In the genomic region with DNA sequence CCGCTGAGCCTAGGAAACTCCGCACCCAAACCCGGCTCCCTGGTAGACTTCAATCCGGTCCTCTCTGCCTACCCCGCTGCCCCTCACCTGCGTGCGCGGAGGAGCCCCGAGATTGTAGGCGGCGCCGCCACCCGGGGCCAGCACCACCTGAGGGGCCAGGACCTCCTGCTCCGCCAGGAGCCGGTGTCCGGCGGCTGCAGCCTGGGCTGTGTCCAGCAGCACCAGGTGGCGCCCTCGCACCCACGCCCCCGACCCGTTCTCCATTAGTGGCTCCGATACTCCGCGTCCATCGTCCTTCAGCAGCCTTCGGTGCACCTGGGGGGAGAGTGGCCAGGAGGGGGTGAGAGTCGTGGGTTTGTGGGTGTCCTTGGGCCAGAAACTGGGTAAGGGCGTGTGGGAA, we compare ENCODE assay signal across 8 cellular contexts. TPM values are rescaled to one million over a fixed set of nuclear protein-coding genes. Genes with fewer than 3 reads are reported as not detected.
DNase-seq lines count a peak whose midpoint lies in the region; ATAC-seq and TF ChIP-seq lines count a peak whose summit lies in the region.

No MANE protein-coding gene starts in this region.

- TF ChIP-seq POLR2A in sigmoid colon (IDR thresholded peaks at IDR 0.05): no peak

- TF ChIP-seq CTCF in astrocyte of the spinal cord (IDR thresholded peaks at IDR 0.05; ENCODE audit: low read depth, low read length) (peak; percentile 42), sigmoid colon (IDR thresholded peaks at IDR 0.05) (no peak)

- H3K4me1 ChIP-seq in right cardiac atrium (ENCODE audit: control insufficient read depth, insufficient read depth, low read length) (peaks cover 4% of the 10 kb centered on the region), sigmoid colon (peaks cover 0 to 17% (median 15%) of the 10 kb centered on the region in 4 donors)

- DNase-seq in GM03348 (ENCODE audit: low spot score): peak; percentile 19
- DNase-seq in astrocyte of the spinal cord (ENCODE audit: low read depth, low spot score): no peak
- peak in 1 of 3 donors; percentile 68 for DNase-seq in right cardiac atrium
- no peak for DNase-seq in sigmoid colon
- no peak for DNase-seq in NCI-H187 treated with DMSO at 0.1 percent for 48 hours (lab: John Stamatoyannopoulos, UW)
- no peak for DNase-seq in stimulated activated CD4-positive, alpha-beta T cell treated with anti-CD3 and anti-CD28 coated beads, Interleukin-15, amount 100 ng/mL, for 24 hours

- peak; percentile 49 to 60 for ATAC-seq in right cardiac atrium
- ATAC-seq in HG02973 (IDR thresholded peaks at IDR 0.05; ENCODE audit: unreplicated experiment): no peak
- ATAC-seq in GM21526 (IDR thresholded peaks at IDR 0.05; ENCODE audit: low FRiP score, unreplicated experiment): no peak

- WGBS in right cardiac atrium: 11% methylated on average over 29 of the region's 29 CpGs
- WGBS in sigmoid colon, 2 donors: 14 to 44% methylated on average over 29 of the region's 29 CpGs

- H3K9me3 ChIP-seq in right cardiac atrium (ENCODE audit: control insufficient read depth, low read length) (no peaks in the 10 kb centered on the region), sigmoid colon (no peaks in the 10 kb centered on the region)

- intact Hi-C loops in right cardiac atrium (cut with DNase I) (no loop called here), sigmoid colon (cut with DNase I) (no loop called here)

- H3K4me3 ChIP-seq in astrocyte of the spinal cord (ENCODE audit: low read depth, low read length): no peak overlapping the region
- H3K4me3 ChIP-seq in right cardiac atrium (ENCODE audit: low read length): peak overlapping the region; percentile 36
- peak overlapping the region; percentile 8 to 46 (median 37) for H3K4me3 ChIP-seq in sigmoid colon

- H3K27me3 ChIP-seq in right cardiac atrium (ENCODE audit: control insufficient read depth, insufficient read depth) (no peaks in the 10 kb centered on the region), sigmoid colon (no peaks in the 10 kb centered on the region)

- H3K36me3 ChIP-seq in sigmoid colon: no peaks in the 10 kb centered on the region

- H3K27ac ChIP-seq in right cardiac atrium (ENCODE audit: low read length) (no peak overlapping the region), sigmoid colon (no peak overlapping the region)

- TF ChIP-seq EP300 in sigmoid colon (IDR thresholded peaks at IDR 0.05): no peak

- in situ Hi-C loops in astrocyte of the spinal cord (cut with HindIII; ENCODE audit: low sequenced_read_pairs): no loop called here

RNA-seq across cellular contexts. Expression of gene MAN2B1, which starts 18.5 kb away (rescaled TPM):
- 10 to 100 TPM; 32.7 to 52.6 (median 42.1) TPM for total RNA-seq in right cardiac atrium
- 19.8 TPM for polyA plus RNA-seq in right cardiac atrium
- total RNA-seq in sigmoid colon: 10 to 100 TPM; 41.1 to 75.6 (median 63.8) TPM
- polyA plus RNA-seq in sigmoid colon: 10 to 100 TPM; 26.4 to 68.1 (median 31.0) TPM

RNA-seq across cellular contexts. Expression of gene WDR83, which starts 18.5 kb away (rescaled TPM):
- total RNA-seq in right cardiac atrium (10 to 100 TPM in 1 of 4 donors, 1 to 10 TPM in 3; 6.3 to 10.5 (median 8.1) TPM), sigmoid colon (10 to 100 TPM in 2 of 4 donors, 1 to 10 TPM in 2; 7.8 to 11.7 (median 10.0) TPM)
- polyA plus RNA-seq in right cardiac atrium (10.0 TPM), sigmoid colon (10 to 100 TPM in 2 of 3 donors, 1 to 10 TPM in 1; 8.3 to 13.4 (median 12.6) TPM)

RNA-seq across cellular contexts. Expression of gene DHPS, which starts 33.6 kb away (rescaled TPM):
- total RNA-seq in right cardiac atrium: 10 to 100 TPM; 40.8 to 52.0 (median 49.7) TPM
- polyA plus RNA-seq in right cardiac atrium: 49.4 TPM
- 100 to 1,000 TPM; 105 to 160 (median 136) TPM for total RNA-seq in sigmoid colon
- polyA plus RNA-seq in sigmoid colon: 10 to 100 TPM; 60.3 to 74.1 (median 73.3) TPM

RNA-seq across cellular contexts. Expression of gene ZNF791, which starts 37.4 kb away (rescaled TPM):
- total RNA-seq in right cardiac atrium: 10 to 100 TPM; 19.8 to 26.7 (median 20.9) TPM
- 6.8 TPM for polyA plus RNA-seq in right cardiac atrium
- 10 to 100 TPM; 16.6 to 27.6 (median 22.3) TPM for total RNA-seq in sigmoid colon
- 1 to 10 TPM; 4.2 to 9.4 (median 5.3) TPM for polyA plus RNA-seq in sigmoid colon

RNA-seq across cellular contexts. Expression of gene ZNF490, which starts 37.5 kb away (rescaled TPM):
- total RNA-seq in right cardiac atrium (1 to 10 TPM; 4.9 to 7.1 (median 6.0) TPM), sigmoid colon (1 to 10 TPM; 4.3 to 7.8 (median 5.5) TPM)
- polyA plus RNA-seq in right cardiac atrium (0.86 TPM), sigmoid colon (1 to 10 TPM in 2 of 3 donors, not detected in 1; 1.6 to 2.2 TPM)

Comparison
In these comparisons a context has a peak if more than half of its experiments do, and no peak if none do; other contexts are left out.
1. ATAC-seq: peak in right cardiac atrium (2 of 2); none in HG02973 (single experiment) and GM21526 (single experiment).